ENCODE assay signal across 8 cellular contexts in the genomic region with DNA sequence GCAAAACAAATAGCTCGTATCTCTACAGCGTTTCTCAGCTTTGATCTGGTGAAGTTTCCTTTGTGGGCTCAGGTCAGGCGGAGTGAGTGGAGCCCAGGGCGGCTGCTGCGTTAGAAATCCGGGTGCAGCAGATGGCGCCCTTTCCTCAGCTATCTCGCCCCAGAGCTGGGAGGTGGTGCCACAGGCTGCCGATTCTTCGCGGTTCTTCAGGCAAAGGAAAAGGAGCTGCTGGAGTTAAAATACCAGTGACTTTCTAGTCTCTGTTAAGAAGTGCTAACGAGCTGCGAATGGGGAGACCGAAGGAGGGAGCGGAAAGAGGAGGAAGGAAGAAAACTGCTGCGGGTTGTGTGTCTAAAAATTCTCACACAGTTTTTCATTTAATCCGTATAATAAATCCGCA.
A peak's percentile ranks its signal among the peaks of the same experiment; 100 is the strongest.
DNase-seq lines count a peak whose midpoint lies in the region; TF ChIP-seq lines count a peak whose summit lies in the region.

No MANE protein-coding gene starts in this region.

- H3K56ac ChIP-seq in mesendoderm (ENCODE audit: low read length), result no peak overlapping the region

- H2AK5ac ChIP-seq in mesendoderm (ENCODE audit: low read length), result no peak overlapping the region

- no peak overlapping the region for H3K27ac ChIP-seq in mesendoderm (ENCODE audit: low read depth, low read length)

- H3K4me1 ChIP-seq in mesendoderm (ENCODE audit: control insufficient read depth, low read depth, low read length), result peaks cover 2% of the 10 kb centered on the region

- H3K9ac ChIP-seq in mesendoderm (ENCODE audit: low read length), result no peak overlapping the region

- no peak for DNase-seq in HFF-Myc (ENCODE audit: extremely low read depth, low read depth)
- DNase-seq in MV-4-11 (lab: John Stamatoyannopoulos, UW), result peak; percentile 26
- peak; percentile 37 to 47 for DNase-seq in activated CD4-positive, alpha-beta T cell treated with anti-CD3 and anti-CD28 coated beads, Interleukin-2, amount 50 U/mL, for 24 hours (ENCODE audit: low read depth in 1 of 2, low spot score in 1 of 2)
- DNase-seq in ecto neural progenitor cell (ENCODE audit: low spot score), result peak; percentile 87
- DNase-seq in mesendoderm, result peak; percentile 96
- peak; percentile 51 to 68 for DNase-seq in stimulated activated CD8-positive, alpha-beta memory T cell treated with anti-CD3 and anti-CD28 coated beads, Interleukin-2, amount 100 ng/mL, for 48 hours (ENCODE audit: low read depth in 2 of 2)
- DNase-seq in NCI-H146 treated with DMSO at 0.1 percent for 48 hours (lab: John Stamatoyannopoulos, UW; ENCODE audit: unreplicated experiment), result no peak

- no peak overlapping the region for H3K4me3 ChIP-seq in HFF-Myc (replicated peaks; ENCODE audit: low read depth, low read length)
- no peak overlapping the region for H3K4me3 ChIP-seq in mesendoderm (ENCODE audit: low read length)

- no peak overlapping the region for H3K23ac ChIP-seq in mesendoderm (ENCODE audit: low read length)

- no peak overlapping the region for H3K18ac ChIP-seq in mesendoderm (ENCODE audit: low read length)

- no peak overlapping the region for H2BK15ac ChIP-seq in mesendoderm (replicated peaks; ENCODE audit: low read depth)

- H3K79me1 ChIP-seq in mesendoderm (ENCODE audit: low read length), result no peaks in the 10 kb centered on the region

- TF ChIP-seq CTCF in GM12872 (IDR thresholded peaks at IDR 0.05; ENCODE audit: insufficient read depth, low read depth, low read length) (peak; percentile 70), HFF-Myc (IDR thresholded peaks at IDR 0.05; ENCODE audit: low read depth, low read length, missing control alignments) (peak; percentile 67)

- no peak overlapping the region for H4K8ac ChIP-seq in mesendoderm (ENCODE audit: low read depth, low read length)

- peaks cover 2% of the 10 kb centered on the region for H3K27me3 ChIP-seq in mesendoderm (ENCODE audit: insufficient read depth, low read length, poor library complexity)

- H3K36me3 ChIP-seq in mesendoderm (ENCODE audit: control insufficient read depth, insufficient read depth, low read length), result no peaks in the 10 kb centered on the region

- H3K4me2 ChIP-seq in mesendoderm (ENCODE audit: low read length), result no peak overlapping the region

- no peaks in the 10 kb centered on the region for H3K79me2 ChIP-seq in mesendoderm (ENCODE audit: control insufficient read depth, insufficient read depth, low read length)

- no peak overlapping the region for H2BK120ac ChIP-seq in mesendoderm (ENCODE audit: low read depth, low read length)

- no CpG with 5 or more reads among the region's 18 CpGs for WGBS in mesendoderm (ENCODE audit: extremely low coverage, insufficient coverage, low lambda C conversion rate)

- H2BK5ac ChIP-seq in mesendoderm (ENCODE audit: low read length), result no peak overlapping the region

- no peak overlapping the region for H3K4ac ChIP-seq in mesendoderm (ENCODE audit: low read depth, low read length)

- no peak overlapping the region for H4K5ac ChIP-seq in mesendoderm (ENCODE audit: low read length)

Comparison
In these comparisons a context has a peak if more than half of its experiments do, and no peak if none do; other contexts are left out.
1. DNase-seq: peak in MV-4-11 (single experiment), activated CD4-positive, alpha-beta T cell treated with anti-CD3 and anti-CD28 coated beads, Interleukin-2, amount 50 U/mL, for 24 hours (2 of 2), ecto neural progenitor cell (single experiment), mesendoderm (single experiment) and stimulated activated CD8-positive, alpha-beta memory T cell treated with anti-CD3 and anti-CD28 coated beads, Interleukin-2, amount 100 ng/mL, for 48 hours (2 of 2); none in HFF-Myc (single experiment) and NCI-H146 treated with DMSO at 0.1 percent for 48 hours (single experiment).